In the genomic region with DNA sequence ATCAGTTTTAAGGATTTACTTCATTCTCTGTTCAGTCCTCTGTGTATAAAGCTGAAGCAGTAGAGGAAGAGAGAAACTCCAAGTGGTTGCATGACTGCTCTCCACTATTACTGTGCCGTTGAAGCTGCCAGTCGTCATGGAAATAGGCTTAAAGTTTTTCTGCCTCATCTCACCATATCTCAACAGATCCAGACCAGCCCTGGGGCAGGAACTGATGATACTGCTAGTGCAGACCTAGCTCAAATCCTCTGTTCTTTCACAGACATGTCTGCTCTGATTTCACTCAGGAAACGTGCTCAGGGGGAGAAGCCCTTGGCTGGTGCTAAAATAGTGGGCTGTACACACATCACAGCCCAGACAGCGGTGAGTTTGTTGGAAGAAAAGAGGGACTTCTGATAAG, we compare ENCODE assay signal across 12 cellular contexts. TPM values are rescaled to one million over a fixed set of nuclear protein-coding genes. Genes with fewer than 3 reads are reported as not detected.
DNase-seq lines count a peak whose midpoint lies in the region; ATAC-seq and TF ChIP-seq lines count a peak whose summit lies in the region.
"Had no signal": no experiment of that assay in that cellular context is flagged by ENCODE, and none has a peak within 500 bp of the region (broad histone marks: within the 10 kb centered on the region; RNA-seq: fewer than 3 reads in every experiment).

No MANE protein-coding gene starts in this region.

- H3K9me3 Mint-ChIP-seq in activated B cell treated with CpG ODN at 0.5 μM for 24 hours = no peaks in the 10 kb centered on the region
- H3K9me3 Mint-ChIP-seq: CD8-positive, alpha-beta memory T cell had no signal

- no peaks in the 10 kb centered on the region for H3K27me3 Mint-ChIP-seq in activated B cell treated with CpG ODN at 0.5 μM for 24 hours
- H3K27me3 Mint-ChIP-seq: CD8-positive, alpha-beta memory T cell had no signal

- peak overlapping the region; percentile 75 for H3K4me3 Mint-ChIP-seq in activated B cell treated with CpG ODN at 0.5 μM for 24 hours
- H3K4me3 Mint-ChIP-seq: CD8-positive, alpha-beta memory T cell had no signal

- H3K4me1 ChIP-seq in suprapubic skin (peaks cover under 1% of the 10 kb centered on the region), foreskin keratinocyte (no peaks in the 10 kb centered on the region), ascending aorta (peaks cover 0 to under 1% of the 10 kb centered on the region in 2 donors)
- H3K4me1 ChIP-seq: testis had no signal

- H3K27me3 ChIP-seq in suprapubic skin = no peaks in the 10 kb centered on the region
- H3K27me3 ChIP-seq in foreskin keratinocyte = no peaks in the 10 kb centered on the region
- no peaks in the 10 kb centered on the region for H3K27me3 ChIP-seq in ascending aorta
- H3K27me3 ChIP-seq: sigmoid colon, testis had no signal

- no peak overlapping the region for H3K27ac ChIP-seq in suprapubic skin
- H3K27ac ChIP-seq in foreskin keratinocyte = no peak overlapping the region
- no peak overlapping the region for H3K27ac ChIP-seq in ascending aorta
- H3K27ac ChIP-seq: testis had no signal

- H3K36me3 ChIP-seq in suprapubic skin (peaks cover 78% of the 10 kb centered on the region), ascending aorta (peaks cover 69 to 81% of the 10 kb centered on the region in 2 donors)

- ATAC-seq in GM19397 (IDR thresholded peaks at IDR 0.05; ENCODE audit: unreplicated experiment) (peak; percentile 68), HG03045 (IDR thresholded peaks at IDR 0.05; ENCODE audit: unreplicated experiment) (peak; percentile 56), activated B cell treated with CpG ODN at 0.5 μM for 24 hours (ENCODE audit: low read depth) (peak; percentile 80), foreskin keratinocyte (no peak)

- peak overlapping the region; percentile 55; the same call in 1 of the 2 replicates for H3K4me3 ChIP-seq in GM08714 (ENCODE audit: low read length)
- no peak overlapping the region for H3K4me3 ChIP-seq in suprapubic skin
- H3K4me3 ChIP-seq in ascending aorta = no peak overlapping the region
- H3K4me3 ChIP-seq: sigmoid colon, testis had no signal

- intact Hi-C loops in activated B cell treated with CpG ODN at 0.5 μM for 24 hours (cut with micrococcal nuclease) = no loop called here
- intact Hi-C loops in ascending aorta (cut with DNase I) = no loop called here

- peak overlapping the region; percentile 99 for H3K27ac Mint-ChIP-seq in activated B cell treated with CpG ODN at 0.5 μM for 24 hours

- TF ChIP-seq POLR2A in suprapubic skin (IDR thresholded peaks at IDR 0.05) = no peak

- TF ChIP-seq CTCF in activated B cell treated with CpG ODN at 0.5 μM for 24 hours (IDR thresholded peaks at IDR 0.05) (no peak), suprapubic skin (IDR thresholded peaks at IDR 0.05) (no peak), foreskin keratinocyte (conservative IDR thresholded peaks at IDR 0.05) (no peak), ascending aorta (IDR thresholded peaks at IDR 0.05) (no peak)

- H3K9me3 ChIP-seq in suprapubic skin (no peaks in the 10 kb centered on the region), ascending aorta (no peaks in the 10 kb centered on the region)
- H3K9me3 ChIP-seq: sigmoid colon, testis had no signal

- TF ChIP-seq EP300 in suprapubic skin (IDR thresholded peaks at IDR 0.05) = no peak

- 85% methylated on average over 4 of the region's 4 CpGs for WGBS in suprapubic skin

- H3K4me1 Mint-ChIP-seq in activated B cell treated with CpG ODN at 0.5 μM for 24 hours = peaks cover 37% of the 10 kb centered on the region

- DNase-seq in activated B cell treated with CpG ODN at 0.5 μM for 24 hours (peak; percentile 36), suprapubic skin (ENCODE audit: low spot score in 2 of 2) (no peak), cortex of kidney (lab: John Stamatoyannopoulos, UW) (no peak), foreskin keratinocyte (no peak), ascending aorta (ENCODE audit: low spot score in 2 of 2) (no peak)
- DNase-seq: NCI-H345, sigmoid colon had no signal

- CTCF ChIA-PET in activated B cell treated with CpG ODN at 0.5 μM for 24 hours (lab: Charles Lee) = interaction anchor here (0.7 to 4.4 kb wide), 15 partner anchors 8 to 466 kb away, joined by 3 to 69 read pairs (median 8); a partner anchor contains a TSS

- POLR2A ChIA-PET in activated B cell treated with CpG ODN at 0.5 μM for 24 hours (lab: Charles Lee) = interaction anchor here (0.5 to 2.4 kb wide), 8 partner anchors 13 to 1352 kb away, joined by 3 to 21 read pairs (median 4); a partner anchor contains a TSS

- H3K36me3 Mint-ChIP-seq in activated B cell treated with CpG ODN at 0.5 μM for 24 hours (ENCODE audit: low read depth) = peaks cover 58% of the 10 kb centered on the region

RNA-seq across cellular contexts. Expression of a gene that starts 22.3 kb away (rescaled TPM):
- 60.4 and 77.3 TPM in 2 replicates for total RNA-seq in activated B cell treated with CpG ODN at 0.5 μM for 24 hours
- total RNA-seq in suprapubic skin = 10 to 100 TPM; 43.0 to 71.0 (median 57.6) TPM
- 28.4 and 29.3 TPM in 2 replicates for total RNA-seq in foreskin keratinocyte
- polyA plus RNA-seq in foreskin keratinocyte = 11.8 and 12.9 TPM in 2 replicates
- 20.0 TPM for total RNA-seq in ascending aorta

RNA-seq across cellular contexts. Expression of a gene that starts 27.5 kb away (rescaled TPM):
- total RNA-seq in activated B cell treated with CpG ODN at 0.5 μM for 24 hours (40.5 and 41.6 TPM in 2 replicates), suprapubic skin (10 to 100 TPM; 37.7 to 50.4 (median 48.6) TPM), foreskin keratinocyte (42.6 and 45.5 TPM in 2 replicates), ascending aorta (49.1 TPM)
- polyA plus RNA-seq in foreskin keratinocyte = 22.1 and 25.2 TPM in 2 replicates

RNA-seq across cellular contexts. Expression of a gene that starts 58.4 kb away (rescaled TPM):
- total RNA-seq in activated B cell treated with CpG ODN at 0.5 μM for 24 hours = not detected in 2 replicates
- under 1 TPM in 2 of 4 donors, not detected in 2; 0.49 to 0.60 TPM for total RNA-seq in suprapubic skin
- not detected in 2 replicates for total RNA-seq in foreskin keratinocyte
- not detected in 2 replicates for polyA plus RNA-seq in foreskin keratinocyte
- not detected for total RNA-seq in ascending aorta
- total RNA-seq: CD8-positive, alpha-beta memory T cell; sigmoid colon had no signal
- polyA plus RNA-seq: CD8-positive, alpha-beta memory T cell had no signal
